Comparison of ENCODE assay signal across 2 cellular contexts in genomic region chr19:50790365-50790825, GRCh38.
TF ChIP-seq lines count a peak whose summit lies in the region.

ACP4 (plus strand) TSS chr19:50790415; CDS start chr19:50790415, 0 bp downstream.

TF ChIP-seq in GM12891, 5 proteins besides CTCF, POLR2A, EP300 and RAD21 (continued from another document):
- TF ChIP-seq POU2F2 (IDR thresholded peaks at IDR 0.05; ENCODE audit: low read depth, low read length) (no peak), SPI1 (IDR thresholded peaks at IDR 0.05; ENCODE audit: low read depth, low read length) (no peak)

TF ChIP-seq in H1, 55 proteins besides CTCF, POLR2A, EP300 and RAD21 (continued from another document):
- TF ChIP-seq HDAC6 (IDR thresholded peaks at IDR 0.05; ENCODE audit: low read depth, low read length), result no peak
- TF ChIP-seq GABPA (IDR thresholded peaks at IDR 0.05; ENCODE audit: borderline replicate concordance, insufficient read depth, low read length), result no peak
- TF ChIP-seq KDM1A (IDR thresholded peaks at IDR 0.05; ENCODE audit: borderline replicate concordance, low read length), result no peak
TF ChIP-seq in H1: peak in this region for 0.
